ENCODE assay signal across 1 cellular context in the genomic region with DNA sequence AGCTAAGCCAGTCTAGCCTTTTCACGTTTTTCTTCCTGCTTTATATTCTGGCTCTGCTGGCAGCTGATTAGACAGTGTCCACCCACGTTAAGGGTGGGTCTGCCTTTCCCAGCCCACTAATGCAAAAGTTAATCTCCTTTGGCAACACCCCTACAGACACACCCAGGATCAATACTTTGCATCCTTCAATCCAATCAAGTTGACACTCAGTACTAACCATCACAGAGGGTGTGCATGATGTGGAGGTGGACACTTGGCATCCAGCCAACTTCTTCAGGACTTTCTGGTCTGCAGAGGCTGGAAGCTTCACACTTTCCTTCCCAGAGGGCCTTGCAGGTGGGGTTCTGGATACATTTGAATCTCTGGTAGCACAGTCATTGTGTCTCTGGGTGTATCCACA.
TF ChIP-seq lines count a peak whose summit lies in the region.

No MANE protein-coding gene starts in this region.

TF ChIP-seq in A549, 52 proteins besides CTCF, POLR2A, EP300 and RAD21:
- TF ChIP-seq, protein P1, sequence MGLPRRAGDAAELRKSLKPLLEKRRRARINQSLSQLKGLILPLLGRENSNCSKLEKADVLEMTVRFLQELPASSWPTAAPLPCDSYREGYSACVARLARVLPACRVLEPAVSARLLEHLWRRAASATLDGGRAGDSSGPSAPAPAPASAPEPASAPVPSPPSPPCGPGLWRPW (IDR thresholded peaks at IDR 0.05) = no peak
- no peak for TF ChIP-seq FOSL2 (IDR thresholded peaks at IDR 0.05)
- TF ChIP-seq FOSL2 (CRISPR knock-in tag; IDR thresholded peaks at IDR 0.05) = no peak
- TF ChIP-seq, protein P2, sequence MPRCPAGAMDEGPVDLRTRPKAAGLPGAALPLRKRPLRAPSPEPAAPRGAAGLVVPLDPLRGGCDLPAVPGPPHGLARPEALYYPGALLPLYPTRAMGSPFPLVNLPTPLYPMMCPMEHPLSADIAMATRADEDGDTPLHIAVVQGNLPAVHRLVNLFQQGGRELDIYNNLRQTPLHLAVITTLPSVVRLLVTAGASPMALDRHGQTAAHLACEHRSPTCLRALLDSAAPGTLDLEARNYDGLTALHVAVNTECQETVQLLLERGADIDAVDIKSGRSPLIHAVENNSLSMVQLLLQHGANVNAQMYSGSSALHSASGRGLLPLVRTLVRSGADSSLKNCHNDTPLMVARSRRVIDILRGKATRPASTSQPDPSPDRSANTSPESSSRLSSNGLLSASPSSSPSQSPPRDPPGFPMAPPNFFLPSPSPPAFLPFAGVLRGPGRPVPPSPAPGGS (IDR thresholded peaks at IDR 0.05) = 0 out of 3 replicates have a peak, but pooled peaks have one; percentile 8
